In the genomic region with DNA sequence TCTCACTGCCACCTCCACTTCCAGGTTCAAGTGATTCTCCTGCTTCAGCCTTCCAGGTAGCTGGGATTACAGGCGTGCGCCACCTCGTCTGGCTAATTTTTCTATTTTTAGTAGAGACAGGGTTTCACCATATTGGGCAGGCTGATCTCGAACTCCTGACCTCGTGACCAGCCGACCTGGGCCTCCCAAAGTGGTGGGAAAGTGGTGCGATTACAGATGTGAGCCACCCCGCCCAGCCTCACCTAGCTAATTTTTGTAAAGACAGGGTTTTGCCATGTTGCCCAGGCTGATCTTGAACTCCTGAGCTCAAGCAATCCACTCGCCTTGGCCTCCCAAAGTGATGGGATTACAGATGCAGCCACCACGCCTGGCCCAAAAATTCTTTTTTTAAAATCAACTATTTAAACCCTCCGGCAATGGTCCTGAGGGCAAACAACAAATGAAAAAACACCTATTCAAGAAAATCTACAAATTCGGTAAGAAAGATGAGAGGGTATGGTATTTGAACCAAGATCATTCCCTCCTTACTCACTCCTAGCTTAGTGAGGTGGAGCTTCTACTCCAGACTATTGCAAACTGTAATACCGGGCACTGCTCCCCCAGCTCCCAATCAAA, we compare ENCODE assay signal across 1 cellular context.
TF ChIP-seq lines count a peak whose summit lies in the region.

No MANE protein-coding gene starts in this region.

TF ChIP-seq in IMR-90, 13 proteins besides CTCF, POLR2A, EP300 and RAD21:
- TF ChIP-seq CHD1 (IDR thresholded peaks at IDR 0.05; ENCODE audit: low read depth, low read length) = no peak
TF ChIP-seq in IMR-90: peak in this region for 0.
